ENCODE assay signal across 1 cellular context in genomic region chr3:183109847-183110246, GRCh38. TPM values are rescaled to one million over a fixed set of nuclear protein-coding genes. Genes with fewer than 3 reads are reported as not detected.
"Had no signal": no experiment of that assay in that cellular context is flagged by ENCODE, and none has a peak within 500 bp of the region (broad histone marks: within the 10 kb centered on the region; RNA-seq: fewer than 3 reads in every experiment).

No MANE protein-coding gene starts in this region.

RNA-seq across cellular contexts. Expression of gene LAMP3, which starts 52.7 kb away (rescaled TPM):
- polyA plus RNA-seq: GM23248 had no signal
